ENCODE assay signal across 8 cellular contexts in genomic region chr21:36854391-36854790, GRCh38.
DNase-seq lines count a peak whose midpoint lies in the region; ATAC-seq and TF ChIP-seq lines count a peak whose summit lies in the region.

No MANE protein-coding gene starts in this region.

- no peaks in the 10 kb centered on the region for H3F3A ChIP-seq in SU-DHL-6 (ENCODE audit: insufficient read depth)

- H2AFZ ChIP-seq in SU-DHL-6 (ENCODE audit: low read depth, low read length, severe bottlenecking), result peak overlapping the region; percentile 5

- no peaks in the 10 kb centered on the region for H3K9me2 ChIP-seq in SU-DHL-6 (replicated peaks; ENCODE audit: insufficient read depth, low read length)

- DNase-seq in NCI-H2227 (lab: John Stamatoyannopoulos, UW; ENCODE audit: unreplicated experiment) (peak; percentile 52), NCI-H2227 treated with DMSO at 0.1 percent for 48 hours (lab: John Stamatoyannopoulos, UW) (no peak), HT1080 (ENCODE audit: low read depth) (peak; percentile 34), globus pallidus (ENCODE audit: low spot score) (peak; percentile 84), retina (peak; percentile 53), NCI-H2107 (lab: John Stamatoyannopoulos, UW) (no peak)

- no peaks in the 10 kb centered on the region for H3K79me2 ChIP-seq in SU-DHL-6 (ENCODE audit: insufficient read depth, low read length)

- H3K4me2 ChIP-seq in SU-DHL-6 (ENCODE audit: low read depth, low read length, poor library complexity, severe bottlenecking), result no peak overlapping the region

- H3K27me3 ChIP-seq in SU-DHL-6 (ENCODE audit: low read length), result no peaks in the 10 kb centered on the region

- no peaks in the 10 kb centered on the region for H3K36me3 ChIP-seq in SU-DHL-6 (ENCODE audit: low read length)

- H3K9ac ChIP-seq in SU-DHL-6 (ENCODE audit: low read length), result no peak overlapping the region

- H4K20me1 ChIP-seq in SU-DHL-6 (ENCODE audit: low read depth, low read length), result no peaks in the 10 kb centered on the region

- H3K9me3 ChIP-seq in SU-DHL-6 (ENCODE audit: insufficient read depth, low read length), result no peaks in the 10 kb centered on the region

- no peak overlapping the region for H3K27ac ChIP-seq in SU-DHL-6 (ENCODE audit: low read depth, low read length)

- peak; percentile 64 for TF ChIP-seq CTCF in SU-DHL-6 (IDR thresholded peaks at IDR 0.05; ENCODE audit: insufficient read depth, low read length, poor library complexity, severe bottlenecking)

- no peak for ATAC-seq in GM21360 (IDR thresholded peaks at IDR 0.05; ENCODE audit: unreplicated experiment)

- no peak overlapping the region for H3K4me3 ChIP-seq in SU-DHL-6 (ENCODE audit: insufficient read depth, low read length, poor library complexity, severe bottlenecking)

Comparison
In these comparisons a context has a peak if more than half of its experiments do, and no peak if none do; other contexts are left out.
1. DNase-seq: peak in NCI-H2227 (single experiment), HT1080 (single experiment), globus pallidus (single experiment) and retina (single experiment); none in NCI-H2227 treated with DMSO at 0.1 percent for 48 hours (single experiment) and NCI-H2107 (single experiment).